8 cellular contexts compared by ENCODE assay signal in genomic region chr10:71383972-71384687, GRCh38. TPM values are rescaled to one million over a fixed set of nuclear protein-coding genes. Genes with fewer than 3 reads are reported as not detected.
DNase-seq lines count a peak whose midpoint lies in the region; ATAC-seq and TF ChIP-seq lines count a peak whose summit lies in the region.

No MANE protein-coding gene starts in this region.

- H3K36me3 ChIP-seq in RWPE2 (ENCODE audit: low read depth) = no peaks in the 10 kb centered on the region

- H3K27ac ChIP-seq in RWPE2 (ENCODE audit: poor library complexity, severe bottlenecking) = no peak overlapping the region

- H3K9me3 ChIP-seq in RWPE2 (ENCODE audit: severe bottlenecking) = no peaks in the 10 kb centered on the region

- no peak overlapping the region for H3K4me3 ChIP-seq in RWPE2 (ENCODE audit: severe bottlenecking)

- no peaks in the 10 kb centered on the region for H3K27me3 ChIP-seq in RWPE2 (ENCODE audit: insufficient read depth, poor library complexity, severe bottlenecking)

- H3K4me1 ChIP-seq in RWPE2 (ENCODE audit: insufficient read depth, poor library complexity, severe bottlenecking) = no peaks in the 10 kb centered on the region

- ATAC-seq in HG03108 (IDR thresholded peaks at IDR 0.05; ENCODE audit: unreplicated experiment) = peak; percentile 74
- ATAC-seq in RWPE2 (ENCODE audit: low read depth) = peak; percentile 72; the same call in 2 of the 3 replicates
- ATAC-seq in HG02571 (IDR thresholded peaks at IDR 0.05; ENCODE audit: unreplicated experiment) = no peak

- TF ChIP-seq CTCF in RWPE2 (IDR thresholded peaks at IDR 0.05; ENCODE audit: poor library complexity, severe bottlenecking) = peak; percentile 82

- DNase-seq in EL = peak; percentile 40
- DNase-seq in RWPE2 (ENCODE audit: low spot score) = no peak
- peak; percentile 73 for DNase-seq in activated gamma-delta T cell treated with Interleukin-2 at 50 U/mL for 16 hours
- peak; percentile 75 for DNase-seq in germinal center (ENCODE audit: low spot score)
- DNase-seq in pons (ENCODE audit: low spot score) = peak; percentile 59
- peak; percentile 66 for DNase-seq in ureter (ENCODE audit: low spot score)

RNA-seq across cellular contexts. Expression of gene CDH23, which starts 12.6 kb away (rescaled TPM):
- 79.3 TPM for total RNA-seq in ureter
